In genomic region chr19:39967561-39967960, GRCh38 we compare ENCODE assay signal across 23 cellular contexts. TPM values are rescaled to one million over a fixed set of nuclear protein-coding genes. Genes with fewer than 3 reads are reported as not detected.
DNase-seq lines count a peak whose midpoint lies in the region; ATAC-seq and TF ChIP-seq lines count a peak whose summit lies in the region.
"Had no signal": no experiment of that assay in that cellular context is flagged by ENCODE, and none has a peak within 500 bp of the region (broad histone marks: within the 10 kb centered on the region; RNA-seq: fewer than 3 reads in every experiment).

No MANE protein-coding gene starts in this region.

- no peak for ATAC-seq in activated naive CD8-positive, alpha-beta T cell treated with anti-CD3 and anti-CD28 coated beads, Interleukin-2, amount 50 U/mL, for 24 hours
- no peak for ATAC-seq in GM21576 (IDR thresholded peaks at IDR 0.05; ENCODE audit: unreplicated experiment)
- ATAC-seq: PC-3 had no signal

- peaks cover 13% of the 10 kb centered on the region for H3K79me2 ChIP-seq in OCI-LY1 (ENCODE audit: insufficient read depth, low read length)

- DNase-seq in activated naive CD8-positive, alpha-beta T cell treated with anti-CD3 and anti-CD28 coated beads, Interleukin-2, amount 50 U/mL, for 24 hours = no peak
- DNase-seq in colonic mucosa (peak; percentile 4), amygdala (lab: John Stamatoyannopoulos, UW) (no peak), BE2C (no peak)
- DNase-seq: ACHN, AML-193, Caco-2, H9, Karpas-422, MG63, NCI-H1048, NCI-H1436, NCI-H1930, NCI-H345, NCI-H524 treated with DMSO at 0.1 percent for 48 hours, PC-3, RPMI8226, SHP77 treated with DMSO at 0.1 percent for 48 hours had no signal

- peaks cover 56% of the 10 kb centered on the region for H3K4me1 Mint-ChIP-seq in activated naive CD8-positive, alpha-beta T cell (ENCODE audit: low read depth)
- peaks cover 45% of the 10 kb centered on the region for H3K4me1 Mint-ChIP-seq in activated naive CD8-positive, alpha-beta T cell treated with anti-CD3 and anti-CD28 coated beads, Interleukin-2, amount 50 U/mL, for 24 hours

- H3K9ac ChIP-seq in OCI-LY1 (ENCODE audit: low read length) (peak overlapping the region; percentile 31; the same call in 1 of the 2 replicates), colonic mucosa (ENCODE audit: low read depth in 2 of 2, low read length in 2 of 2) (no peak overlapping the region)

- TF ChIP-seq CTCF in OCI-LY1 (IDR thresholded peaks at IDR 0.05; ENCODE audit: low read length) (no peak), colonic mucosa (IDR thresholded peaks at IDR 0.05) (no peak), BE2C (IDR thresholded peaks at IDR 0.05; ENCODE audit: low read depth, low read length) (no peak)

- H3K36me3 Mint-ChIP-seq in activated naive CD8-positive, alpha-beta T cell = peaks cover 15% of the 10 kb centered on the region
- H3K36me3 Mint-ChIP-seq in activated naive CD8-positive, alpha-beta T cell treated with anti-CD3 and anti-CD28 coated beads, Interleukin-2, amount 50 U/mL, for 24 hours (ENCODE audit: low read depth) = peaks cover 26% of the 10 kb centered on the region

- H2AFZ ChIP-seq in OCI-LY1 (ENCODE audit: low read length) = no peak overlapping the region

- no peaks in the 10 kb centered on the region for H3K9me2 ChIP-seq in OCI-LY1 (ENCODE audit: low read depth, low read length)

- H3K27ac ChIP-seq in OCI-LY1 (ENCODE audit: low read depth, low read length, poor library complexity, severe bottlenecking) = peak overlapping the region; percentile 89
- no peak overlapping the region for H3K27ac ChIP-seq in colonic mucosa

- no peaks in the 10 kb centered on the region for H3K27me3 Mint-ChIP-seq in activated naive CD8-positive, alpha-beta T cell
- no peaks in the 10 kb centered on the region for H3K27me3 Mint-ChIP-seq in activated naive CD8-positive, alpha-beta T cell treated with anti-CD3 and anti-CD28 coated beads, Interleukin-2, amount 50 U/mL, for 24 hours
- H3K27me3 Mint-ChIP-seq: IgD-negative memory B cell had no signal

- H3K27me3 ChIP-seq in OCI-LY1 (ENCODE audit: insufficient read depth, low read length) (no peaks in the 10 kb centered on the region), colonic mucosa (no peaks in the 10 kb centered on the region), BE2C (no peaks in the 10 kb centered on the region)
- H3K27me3 ChIP-seq: MG63 had no signal

- no peaks in the 10 kb centered on the region for H4K20me1 ChIP-seq in OCI-LY1 (ENCODE audit: insufficient read depth, low read length)

- intact Hi-C loops in colonic mucosa (cut with DNase I) = no loop called here

- H3K4me3 ChIP-seq in OCI-LY1 (ENCODE audit: low read depth, low read length, poor library complexity, severe bottlenecking) (no peak overlapping the region), colonic mucosa (no peak overlapping the region), BE2C (ENCODE audit: low read depth, low read length) (no peak overlapping the region)
- H3K4me3 ChIP-seq: MG63 had no signal

- H3K27ac Mint-ChIP-seq in activated naive CD8-positive, alpha-beta T cell = peak overlapping the region; percentile 99
- no peak overlapping the region for H3K27ac Mint-ChIP-seq in activated naive CD8-positive, alpha-beta T cell treated with anti-CD3 and anti-CD28 coated beads, Interleukin-2, amount 50 U/mL, for 24 hours
- H3K27ac Mint-ChIP-seq: CD14-positive monocyte, H9 had no signal

- no peaks in the 10 kb centered on the region for H3K9me3 Mint-ChIP-seq in activated naive CD8-positive, alpha-beta T cell (ENCODE audit: low read depth)
- H3K9me3 Mint-ChIP-seq in activated naive CD8-positive, alpha-beta T cell treated with anti-CD3 and anti-CD28 coated beads, Interleukin-2, amount 50 U/mL, for 24 hours = no peaks in the 10 kb centered on the region
- H3K9me3 Mint-ChIP-seq: IgD-negative memory B cell had no signal

- no peak overlapping the region for H3K4me3 Mint-ChIP-seq in activated naive CD8-positive, alpha-beta T cell
- H3K4me3 Mint-ChIP-seq in activated naive CD8-positive, alpha-beta T cell treated with anti-CD3 and anti-CD28 coated beads, Interleukin-2, amount 50 U/mL, for 24 hours = no peak overlapping the region
- H3K4me3 Mint-ChIP-seq: H9 had no signal

- no peaks in the 10 kb centered on the region for H3F3A ChIP-seq in OCI-LY1 (ENCODE audit: insufficient read depth, low read length)

- no peak overlapping the region for H3K4me2 ChIP-seq in OCI-LY1 (ENCODE audit: low read length)

- H3K4me1 ChIP-seq in OCI-LY1 (ENCODE audit: insufficient read depth, low read length, severe bottlenecking) (peaks cover 54% of the 10 kb centered on the region), colonic mucosa (peaks cover 20% of the 10 kb centered on the region), BE2C (no peaks in the 10 kb centered on the region)

- no peaks in the 10 kb centered on the region for H3K9me3 ChIP-seq in OCI-LY1 (ENCODE audit: low read length)
- H3K9me3 ChIP-seq in colonic mucosa = no peaks in the 10 kb centered on the region
- no peaks in the 10 kb centered on the region for H3K9me3 ChIP-seq in BE2C
- H3K9me3 ChIP-seq: Caco-2, MG63 had no signal

- peaks cover 7% of the 10 kb centered on the region; the same call in 1 of the 2 replicates for H3K36me3 ChIP-seq in OCI-LY1 (ENCODE audit: insufficient read depth, low read length)
- H3K36me3 ChIP-seq in colonic mucosa = no peaks in the 10 kb centered on the region
- peaks cover 6% of the 10 kb centered on the region; the same call in 1 of the 2 replicates for H3K36me3 ChIP-seq in BE2C

RNA-seq across cellular contexts. Expression of gene PSMC4, which starts 3.4 kb away (rescaled TPM):
- total RNA-seq in colonic mucosa = 100 to 1,000 TPM in 1 of 2 donors, 10 to 100 TPM in 1; 87.3 to 143 TPM
- 418 TPM for polyA plus RNA-seq in BE2C (2012; ENCODE audit: insufficient read depth, insufficient read length, low read depth)

RNA-seq across cellular contexts. Expression of gene ZNF546, which starts 29.3 kb away (rescaled TPM):
- 1 to 10 TPM; 1.1 to 1.3 TPM for total RNA-seq in colonic mucosa
- polyA plus RNA-seq in BE2C (2012; ENCODE audit: insufficient read depth, insufficient read length, low read depth) = 1.0 TPM

RNA-seq across cellular contexts. Expression of gene FCGBP, which starts 33.1 kb away (rescaled TPM):
- 1,000 to 10,000 TPM; 2,896 to 3,903 TPM for total RNA-seq in colonic mucosa
- 0.17 TPM for polyA plus RNA-seq in BE2C (2012; ENCODE audit: insufficient read depth, insufficient read length, low read depth)
